In the genomic region with DNA sequence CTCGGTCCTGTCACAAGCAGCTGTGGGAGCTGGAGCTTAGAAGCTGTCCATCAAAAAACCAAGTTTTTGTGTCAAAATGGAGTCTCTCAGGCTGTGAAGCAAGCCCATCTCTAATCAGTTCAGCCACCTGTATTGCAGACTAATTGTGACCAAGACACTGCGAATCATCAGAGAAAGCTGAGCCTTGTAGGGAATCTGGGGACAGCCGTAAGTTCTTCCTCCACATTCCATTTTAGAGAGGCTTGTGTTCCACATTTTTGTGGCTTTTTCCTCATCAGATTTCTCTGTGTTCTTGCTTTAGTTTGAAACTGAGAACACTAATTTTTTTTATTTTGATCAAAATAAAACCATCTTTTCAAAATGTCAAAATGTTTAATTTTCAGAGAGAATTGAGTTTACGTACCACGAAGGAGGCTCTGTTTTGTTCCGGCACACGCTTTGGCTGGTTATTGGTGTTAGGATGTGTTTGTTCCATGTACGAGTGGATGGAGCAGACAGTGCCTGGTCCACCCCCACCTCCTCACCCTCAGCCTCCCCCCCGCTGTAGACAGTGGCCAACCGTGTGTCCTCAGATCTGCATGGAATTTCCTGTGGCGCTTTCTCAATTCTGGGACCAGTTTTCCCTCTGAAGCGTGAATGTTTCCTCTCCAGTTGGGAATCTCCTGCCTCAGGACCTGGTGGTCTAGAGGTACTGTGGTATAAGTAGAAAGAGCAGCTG, we compare ENCODE assay signal across 19 cellular contexts.
A peak's percentile ranks its signal among the peaks of the same experiment; 100 is the strongest.
DNase-seq lines count a peak whose midpoint lies in the region; ATAC-seq and TF ChIP-seq lines count a peak whose summit lies in the region.
"Had no signal": no experiment of that assay in that cellular context is flagged by ENCODE, and none has a peak within 500 bp of the region (broad histone marks: within the 10 kb centered on the region; RNA-seq: fewer than 3 reads in every experiment).

No MANE protein-coding gene starts in this region.

- H3K27me3 ChIP-seq in skeletal muscle satellite cell (ENCODE audit: control insufficient read depth, insufficient read depth, low read length): no peaks in the 10 kb centered on the region
- H3K27me3 ChIP-seq: stomach, uterus had no signal

- peaks cover 27% of the 10 kb centered on the region for H3K4me1 ChIP-seq in skeletal muscle satellite cell (ENCODE audit: control insufficient read depth, insufficient read depth, low read length)
- H3K4me1 ChIP-seq: uterus had no signal

- peak overlapping the region; percentile 70 for H3K4me2 ChIP-seq in skeletal muscle satellite cell (ENCODE audit: low read length)

- H3K4me1 Mint-ChIP-seq in naive thymus-derived CD8-positive, alpha-beta T cell: no peaks in the 10 kb centered on the region
- H3K4me1 Mint-ChIP-seq: B cell had no signal

- POLR2A ChIA-PET in naive thymus-derived CD8-positive, alpha-beta T cell (lab: Charles Lee): no interaction called here

- no peaks in the 10 kb centered on the region for H3K36me3 ChIP-seq in skeletal muscle satellite cell (ENCODE audit: insufficient read depth, low read length)
- H3K36me3 ChIP-seq: stomach, uterus had no signal

- H3K9me3 Mint-ChIP-seq in naive thymus-derived CD8-positive, alpha-beta T cell: no peaks in the 10 kb centered on the region

- H3K9ac ChIP-seq in skeletal muscle satellite cell (ENCODE audit: low read depth, low read length): peak overlapping the region; percentile 43

- no peak overlapping the region for H3K4me3 Mint-ChIP-seq in naive thymus-derived CD8-positive, alpha-beta T cell
- H3K4me3 Mint-ChIP-seq: B cell had no signal

- ATAC-seq in GM21619 (IDR thresholded peaks at IDR 0.05; ENCODE audit: unreplicated experiment): no peak
- no peak for ATAC-seq in GM21360 (IDR thresholded peaks at IDR 0.05; ENCODE audit: unreplicated experiment)
- ATAC-seq in naive thymus-derived CD8-positive, alpha-beta T cell: no peak
- ATAC-seq: Panc1 had no signal

- no peaks in the 10 kb centered on the region for H3K36me3 Mint-ChIP-seq in naive thymus-derived CD8-positive, alpha-beta T cell

- no peaks in the 10 kb centered on the region for H3K9me3 ChIP-seq in skeletal muscle satellite cell (replicated peaks; ENCODE audit: low read length)
- H3K9me3 ChIP-seq: stomach, uterus had no signal

- peaks cover 6 to 24% (median 10%) of the 10 kb centered on the region in 5 donors for H3K27me3 Mint-ChIP-seq in naive thymus-derived CD8-positive, alpha-beta T cell

- in situ Hi-C loops in astrocyte of the spinal cord (cut with HindIII; ENCODE audit: low sequenced_read_pairs): no loop called here

- H3K27ac Mint-ChIP-seq in naive thymus-derived CD8-positive, alpha-beta T cell: no peak overlapping the region
- H3K27ac Mint-ChIP-seq: B cell had no signal

- DNase-seq in GM03348 (ENCODE audit: low spot score) (peak; percentile 74), astrocyte of the spinal cord (ENCODE audit: low read depth, low spot score) (peak; percentile 19), glomerular visceral epithelial cell (ENCODE audit: extremely low spot score) (peak; percentile 41), amniotic stem cell (lab: John Stamatoyannopoulos, UW) (no peak)
- no peak for DNase-seq in naive thymus-derived CD8-positive, alpha-beta T cell
- DNase-seq: activated CD4-positive, alpha-beta T cell treated with anti-CD3 and anti-CD28 coated beads for 4 hours; activated gamma-delta T cell; aorta; COR-L47; NCI-H1417 treated with DMSO at 0.1 percent for 48 hours; stimulated activated CD4-positive, alpha-beta T cell treated with anti-CD3 and anti-CD28 coated beads, Interleukin-2, amount 100 ng/mL, for 24 hours; stomach; uterus had no signal

- TF ChIP-seq CTCF in astrocyte of the spinal cord (IDR thresholded peaks at IDR 0.05; ENCODE audit: low read depth, low read length): no peak

- H3K4me3 ChIP-seq in astrocyte of the spinal cord (ENCODE audit: low read depth, low read length): no peak overlapping the region
- H3K4me3 ChIP-seq in skeletal muscle satellite cell (ENCODE audit: low read length): peak overlapping the region; percentile 31
- H3K4me3 ChIP-seq: SK-N-MC, stomach, uterus had no signal

Comparison
In these comparisons a context has a peak if more than half of its experiments do, and no peak if none do; other contexts are left out.
1. DNase-seq: peak in GM03348 (single experiment), astrocyte of the spinal cord (single experiment) and glomerular visceral epithelial cell (single experiment); none in amniotic stem cell (single experiment) and naive thymus-derived CD8-positive, alpha-beta T cell (0 of 10).